Comparison of ENCODE assay signal across 14 cellular contexts in the genomic region with DNA sequence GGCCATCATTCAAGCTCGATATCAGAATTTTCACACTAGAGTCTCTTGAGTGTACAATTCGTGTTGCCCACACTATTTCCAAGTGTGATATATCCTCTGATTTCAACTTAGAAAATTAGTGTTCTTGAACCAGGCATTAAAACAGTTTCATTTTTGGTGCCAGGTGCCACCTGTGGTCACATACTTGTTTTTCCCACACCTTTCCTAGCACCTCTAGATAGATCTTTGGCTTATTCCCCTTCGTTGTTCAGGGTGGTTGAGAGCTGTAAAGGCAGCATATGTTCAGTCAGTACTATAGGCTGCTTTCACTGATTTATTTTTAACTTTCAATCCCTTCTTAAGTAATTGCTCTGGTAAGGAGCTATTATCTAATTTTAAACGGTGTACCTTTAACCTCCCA.
"Had no signal": no experiment of that assay in that cellular context is flagged by ENCODE, and none has a peak within 500 bp of the region (broad histone marks: within the 10 kb centered on the region; RNA-seq: fewer than 3 reads in every experiment).

No MANE protein-coding gene starts in this region.

- H3K4me2 ChIP-seq: neural progenitor cell had no signal

- H3K4me3 ChIP-seq: heart left ventricle, lung, neural progenitor cell had no signal

- FAIRE-seq: frontal cortex had no signal

- DNase-seq: activated CD4-positive, CD25-positive, alpha-beta regulatory T cell treated with anti-CD3 and anti-CD28 coated beads, Interleukin-2, amount 50 U/mL, for 72 hours; activated naive CD4-positive, alpha-beta T cell treated with Interleukin-2 at 50 U/mL for 16 hours; activated T-cell treated with anti-CD3 and anti-CD28 coated beads for 4 hours; anterior cingulate cortex; effector memory CD4-positive, alpha-beta T cell; heart left ventricle; immature natural killer cell; midbrain; stimulated activated CD4-positive, alpha-beta T cell treated with anti-CD3 and anti-CD28 coated beads, Interleukin-2, amount 100 ng/mL, for 48 hours; T-helper 9 cell had no signal

- H3K36me3 ChIP-seq: neural progenitor cell had no signal

- H3K9me3 ChIP-seq: heart left ventricle had no signal

- H3K27me3 ChIP-seq: heart left ventricle, neural progenitor cell had no signal

- ATAC-seq: heart left ventricle; stimulated activated memory B cell treated with anti-CD40 and anti-IgM and Interleukin-4, amounts not matched to agents 10 μg/mL and 1 μg/mL and 100 μg/mL, for 72 hours had no signal

- H2AFZ ChIP-seq: neural progenitor cell had no signal

- H3K27ac ChIP-seq: heart left ventricle, neural progenitor cell had no signal
